Comparison of ENCODE assay signal across 24 cellular contexts in genomic region chr11:15580056-15580774, GRCh38.
DNase-seq lines count a peak whose midpoint lies in the region; ATAC-seq, FAIRE-seq and TF ChIP-seq lines count a peak whose summit lies in the region.
"Had no signal": no experiment of that assay in that cellular context is flagged by ENCODE, and none has a peak within 500 bp of the region (broad histone marks: within the 10 kb centered on the region; RNA-seq: fewer than 3 reads in every experiment).

No MANE protein-coding gene starts in this region.

- H3K4me3 ChIP-seq in K562: no peak overlapping the region
- H3K4me3 ChIP-seq in small intestine (ENCODE audit: low read depth in 1 of 2, low read length in 2 of 2): no peak overlapping the region
- H3K4me3 ChIP-seq: neural progenitor cell, transverse colon had no signal

- TF ChIP-seq POLR2A in K562 (conservative IDR thresholded peaks at IDR 0.05): no peak

- no peaks in the 10 kb centered on the region for H3K9me3 ChIP-seq in K562 (replicated peaks; ENCODE audit: control insufficient read depth, insufficient read depth, low read depth, low read length)
- no peaks in the 10 kb centered on the region for H3K9me3 ChIP-seq in small intestine (ENCODE audit: control insufficient read depth, low read depth)
- H3K9me3 ChIP-seq: transverse colon had no signal

- no peak overlapping the region for H3K27ac ChIP-seq in K562 (ENCODE audit: extremely low read depth, low read depth, low read length)
- peak overlapping the region in 1 of 2 donors; percentile 9 for H3K27ac ChIP-seq in small intestine (ENCODE audit: low read depth in 1 of 2, low read length in 1 of 2)
- H3K27ac ChIP-seq: neural progenitor cell, transverse colon had no signal

- no peak overlapping the region for H3K9ac ChIP-seq in K562 (ENCODE audit: insufficient read depth in 1 of 2, low read depth in 2 of 2, low read length in 2 of 2)
- H3K9ac ChIP-seq: neural progenitor cell had no signal

- intact Hi-C loops in K562 (cut with micrococcal nuclease): no loop called here

- POLR2A ChIA-PET in K562 (lab: Yijun Ruan, JAX): interaction anchor here (0.6 kb wide), 2 partner anchors 201 to 688 kb away, joined by 3 read pairs; partner anchors contain the start of gene CYP2R1

- no peak overlapping the region for H2AFZ ChIP-seq in K562 (ENCODE audit: low read depth, low read length)
- H2AFZ ChIP-seq: neural progenitor cell had no signal

- H3K36me3 ChIP-seq in K562 (ENCODE audit: control insufficient read depth, insufficient read depth, low read length): no peaks in the 10 kb centered on the region
- no peaks in the 10 kb centered on the region for H3K36me3 ChIP-seq in small intestine (ENCODE audit: control insufficient read depth in 2 of 2, insufficient read depth in 2 of 2, low read length in 2 of 2)
- H3K36me3 ChIP-seq: neural progenitor cell, transverse colon had no signal

- in situ Hi-C loops in K562 (cut with MboI): no loop called here

- H4K20me1 ChIP-seq in K562 (replicated peaks; ENCODE audit: control insufficient read depth, insufficient read depth, low read length): no peaks in the 10 kb centered on the region

- DNase-seq in MV-4-11 (lab: John Stamatoyannopoulos, UW) (peak; percentile 90), NOMO-1 (lab: John Stamatoyannopoulos, UW; ENCODE audit: unreplicated experiment in 2 of 2) (peak; percentile 81 to 96), K562 (ENCODE audit: extremely low read depth in 1 of 4, low spot score in 3 of 4) (peak; percentile 48 to 75 (median 55)), small intestine (peak; percentile 85), GM19240 (ENCODE audit: insufficient read length, low spot score) (no peak), NCI-H2107 treated with DMSO at 0.1 percent for 48 hours (lab: John Stamatoyannopoulos, UW; ENCODE audit: unreplicated experiment) (no peak)
- DNase-seq in stimulated activated CD4-positive, alpha-beta T cell treated with anti-CD3 and anti-CD28 coated beads, Interleukin-4, amount 100 ng/mL, for 1 hour: no peak
- DNase-seq: activated CD4-positive, alpha-beta T cell treated with anti-CD3 and anti-CD28 coated beads, Interleukin-2, amount 50 U/mL, for 4 hours; activated naive CD4-positive, alpha-beta T cell treated with anti-CD3 and anti-CD28 coated beads, Interleukin-2, amount 50 U/mL, for 16 hours; amygdala; CD4-positive, alpha-beta memory T cell; DMS79; GF-D8; GOT3; KBM-7; MM.1S; NCI-H1694; NCI-H446 treated with DMSO at 0.1 percent for 48 hours; NK-92 treated with Interleukin-12 subunit alpha and Interleukin-12 subunit beta, amount 100 ng/mL, for 24 hours; T-helper 2 cell; transverse colon had no signal

- peak; percentile 92 for ATAC-seq in K562

- WGBS in K562 (ENCODE audit: insufficient coverage, low coverage, missing lambda C conversion rate): 17% methylated on average over 1 of the region's 1 CpG
- 88 to 100% (median 91%) methylated on average over 1 of the region's 1 CpG for WGBS in small intestine, 3 donors

- peaks cover 3% of the 10 kb centered on the region for H3K9me1 ChIP-seq in K562 (ENCODE audit: control insufficient read depth, insufficient read depth, low read length)

- H3K4me2 ChIP-seq in K562 (ENCODE audit: insufficient read depth, low read length): peak overlapping the region; percentile 9; the same call in 1 of the 2 replicates
- H3K4me2 ChIP-seq: neural progenitor cell had no signal

- no peak for TF ChIP-seq CTCF in K562 (IDR thresholded peaks at IDR 0.05 in 2 of 3, conservative IDR thresholded peaks at IDR 0.05 in 1 of 3; ENCODE audit: insufficient read depth in 2 of 3, low read depth in 1 of 3, low read length in 3 of 3)

- FAIRE-seq in K562 (lab: Jason Lieb, UNC): peak; percentile 90
- FAIRE-seq in small intestine (lab: Jason Lieb, UNC): no peak
- FAIRE-seq: endometrium, islet of Langerhans had no signal

- TF ChIP-seq RAD21 in K562 (CRISPR knock-in tag; conservative IDR thresholded peaks at IDR 0.05 in 1 of 2, IDR thresholded peaks at IDR 0.05 in 1 of 2): no peak

- BruUV-seq in K562 (replicated peaks; lab: Mats Ljungman, UMichigan): no TSS peak

- H3K4me1 ChIP-seq in K562 (replicated peaks in 1 of 2; ENCODE audit: control insufficient read depth in 2 of 2, insufficient read depth in 2 of 2, low read length in 2 of 2) (peaks cover 7 to 13% of the 10 kb centered on the region in 2 experiments; a peak in 4 of 5 replicates), small intestine (ENCODE audit: control insufficient read depth in 2 of 2, insufficient read depth in 1 of 2, low read depth in 1 of 2, low read length in 1 of 2) (peaks cover 2 to 3% of the 10 kb centered on the region in 2 donors)
- H3K4me1 ChIP-seq: neural progenitor cell, transverse colon had no signal

- H3K79me2 ChIP-seq in K562 (ENCODE audit: control insufficient read depth, insufficient read depth, low read length): no peaks in the 10 kb centered on the region

- CTCF ChIA-PET in K562 (lab: Yijun Ruan, JAX; ENCODE audit: low intra/inter-chr PET ratio): no interaction called here

- H3K27me3 ChIP-seq in K562 (ENCODE audit: control insufficient read depth in 2 of 2, insufficient read depth in 2 of 2, low read length in 2 of 2): peaks cover 0 to 7% of the 10 kb centered on the region in 2 experiments; a peak in 2 of 5 replicates
- H3K27me3 ChIP-seq in small intestine (ENCODE audit: control insufficient read depth in 2 of 2, insufficient read depth in 2 of 2, low read length in 2 of 2): no peaks in the 10 kb centered on the region
- H3K27me3 ChIP-seq: neural progenitor cell, transverse colon had no signal

- peak; percentile 26; the same call in 1 of the 2 replicates for TF ChIP-seq EP300 in K562 (IDR thresholded peaks at IDR 0.05; ENCODE audit: low read length)

TF ChIP-seq in K562, 482 proteins besides CTCF, POLR2A, EP300 and RAD21 (continues in another document):
- TF ChIP-seq, protein P1, sequence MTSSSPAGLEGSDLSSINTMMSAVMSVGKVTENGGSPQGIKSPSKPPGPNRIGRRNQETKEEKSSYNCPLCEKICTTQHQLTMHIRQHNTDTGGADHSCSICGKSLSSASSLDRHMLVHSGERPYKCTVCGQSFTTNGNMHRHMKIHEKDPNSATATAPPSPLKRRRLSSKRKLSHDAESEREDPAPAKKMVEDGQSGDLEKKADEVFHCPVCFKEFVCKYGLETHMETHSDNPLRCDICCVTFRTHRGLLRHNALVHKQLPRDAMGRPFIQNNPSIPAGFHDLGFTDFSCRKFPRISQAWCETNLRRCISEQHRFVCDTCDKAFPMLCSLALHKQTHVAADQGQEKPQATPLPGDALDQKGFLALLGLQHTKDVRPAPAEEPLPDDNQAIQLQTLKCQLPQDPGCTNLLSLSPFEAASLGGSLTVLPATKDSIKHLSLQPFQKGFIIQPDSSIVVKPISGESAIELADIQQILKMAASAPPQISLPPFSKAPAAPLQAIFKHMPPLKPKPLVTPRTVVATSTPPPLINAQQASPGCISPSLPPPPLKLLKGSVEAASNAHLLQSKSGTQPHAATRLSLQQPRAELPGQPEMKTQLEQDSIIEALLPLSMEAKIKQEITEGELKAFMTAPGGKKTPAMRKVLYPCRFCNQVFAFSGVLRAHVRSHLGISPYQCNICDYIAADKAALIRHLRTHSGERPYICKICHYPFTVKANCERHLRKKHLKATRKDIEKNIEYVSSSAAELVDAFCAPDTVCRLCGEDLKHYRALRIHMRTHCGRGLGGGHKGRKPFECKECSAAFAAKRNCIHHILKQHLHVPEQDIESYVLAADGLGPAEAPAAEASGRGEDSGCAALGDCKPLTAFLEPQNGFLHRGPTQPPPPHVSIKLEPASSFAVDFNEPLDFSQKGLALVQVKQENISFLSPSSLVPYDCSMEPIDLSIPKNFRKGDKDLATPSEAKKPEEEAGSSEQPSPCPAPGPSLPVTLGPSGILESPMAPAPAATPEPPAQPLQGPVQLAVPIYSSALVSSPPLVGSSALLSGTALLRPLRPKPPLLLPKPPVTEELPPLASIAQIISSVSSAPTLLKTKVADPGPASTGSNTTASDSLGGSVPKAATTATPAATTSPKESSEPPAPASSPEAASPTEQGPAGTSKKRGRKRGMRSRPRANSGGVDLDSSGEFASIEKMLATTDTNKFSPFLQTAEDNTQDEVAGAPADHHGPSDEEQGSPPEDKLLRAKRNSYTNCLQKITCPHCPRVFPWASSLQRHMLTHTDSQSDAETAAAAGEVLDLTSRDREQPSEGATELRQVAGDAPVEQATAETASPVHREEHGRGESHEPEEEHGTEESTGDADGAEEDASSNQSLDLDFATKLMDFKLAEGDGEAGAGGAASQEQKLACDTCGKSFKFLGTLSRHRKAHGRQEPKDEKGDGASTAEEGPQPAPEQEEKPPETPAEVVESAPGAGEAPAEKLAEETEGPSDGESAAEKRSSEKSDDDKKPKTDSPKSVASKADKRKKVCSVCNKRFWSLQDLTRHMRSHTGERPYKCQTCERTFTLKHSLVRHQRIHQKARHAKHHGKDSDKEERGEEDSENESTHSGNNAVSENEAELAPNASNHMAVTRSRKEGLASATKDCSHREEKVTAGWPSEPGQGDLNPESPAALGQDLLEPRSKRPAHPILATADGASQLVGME (CRISPR knock-in tag; IDR thresholded peaks at IDR 0.05): no peak
- TF ChIP-seq, protein P2, sequence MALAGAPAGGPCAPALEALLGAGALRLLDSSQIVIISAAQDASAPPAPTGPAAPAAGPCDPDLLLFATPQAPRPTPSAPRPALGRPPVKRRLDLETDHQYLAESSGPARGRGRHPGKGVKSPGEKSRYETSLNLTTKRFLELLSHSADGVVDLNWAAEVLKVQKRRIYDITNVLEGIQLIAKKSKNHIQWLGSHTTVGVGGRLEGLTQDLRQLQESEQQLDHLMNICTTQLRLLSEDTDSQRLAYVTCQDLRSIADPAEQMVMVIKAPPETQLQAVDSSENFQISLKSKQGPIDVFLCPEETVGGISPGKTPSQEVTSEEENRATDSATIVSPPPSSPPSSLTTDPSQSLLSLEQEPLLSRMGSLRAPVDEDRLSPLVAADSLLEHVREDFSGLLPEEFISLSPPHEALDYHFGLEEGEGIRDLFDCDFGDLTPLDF (CRISPR knock-in tag; IDR thresholded peaks at IDR 0.05): no peak
- peak; percentile 48 for TF ChIP-seq FOSL1 (tag; conservative IDR thresholded peaks at IDR 0.05)
- TF ChIP-seq, protein P3, sequence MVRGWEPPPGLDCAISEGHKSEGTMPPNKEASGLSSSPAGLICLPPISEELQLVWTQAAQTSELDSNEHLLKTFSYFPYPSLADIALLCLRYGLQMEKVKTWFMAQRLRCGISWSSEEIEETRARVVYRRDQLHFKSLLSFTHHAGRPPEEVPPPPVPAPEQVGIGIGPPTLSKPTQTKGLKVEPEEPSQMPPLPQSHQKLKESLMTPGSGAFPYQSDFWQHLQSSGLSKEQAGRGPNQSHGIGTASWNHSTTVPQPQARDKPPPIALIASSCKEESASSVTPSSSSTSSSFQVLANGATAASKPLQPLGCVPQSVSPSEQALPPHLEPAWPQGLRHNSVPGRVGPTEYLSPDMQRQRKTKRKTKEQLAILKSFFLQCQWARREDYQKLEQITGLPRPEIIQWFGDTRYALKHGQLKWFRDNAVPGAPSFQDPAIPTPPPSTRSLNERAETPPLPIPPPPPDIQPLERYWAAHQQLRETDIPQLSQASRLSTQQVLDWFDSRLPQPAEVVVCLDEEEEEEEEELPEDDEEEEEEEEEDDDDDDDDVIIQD (CRISPR knock-in tag; IDR thresholded peaks at IDR 0.05): no peak

Comparison
In these comparisons a context has a peak if more than half of its experiments do, and no peak if none do; other contexts are left out.
1. DNase-seq: peak in MV-4-11 (single experiment), NOMO-1 (2 of 2), K562 (4 of 4) and small intestine (single experiment); none in GM19240 (single experiment), stimulated activated CD4-positive, alpha-beta T cell treated with anti-CD3 and anti-CD28 coated beads, Interleukin-4, amount 100 ng/mL, for 1 hour (single experiment) and NCI-H2107 treated with DMSO at 0.1 percent for 48 hours (single experiment).